In the genomic region with DNA sequence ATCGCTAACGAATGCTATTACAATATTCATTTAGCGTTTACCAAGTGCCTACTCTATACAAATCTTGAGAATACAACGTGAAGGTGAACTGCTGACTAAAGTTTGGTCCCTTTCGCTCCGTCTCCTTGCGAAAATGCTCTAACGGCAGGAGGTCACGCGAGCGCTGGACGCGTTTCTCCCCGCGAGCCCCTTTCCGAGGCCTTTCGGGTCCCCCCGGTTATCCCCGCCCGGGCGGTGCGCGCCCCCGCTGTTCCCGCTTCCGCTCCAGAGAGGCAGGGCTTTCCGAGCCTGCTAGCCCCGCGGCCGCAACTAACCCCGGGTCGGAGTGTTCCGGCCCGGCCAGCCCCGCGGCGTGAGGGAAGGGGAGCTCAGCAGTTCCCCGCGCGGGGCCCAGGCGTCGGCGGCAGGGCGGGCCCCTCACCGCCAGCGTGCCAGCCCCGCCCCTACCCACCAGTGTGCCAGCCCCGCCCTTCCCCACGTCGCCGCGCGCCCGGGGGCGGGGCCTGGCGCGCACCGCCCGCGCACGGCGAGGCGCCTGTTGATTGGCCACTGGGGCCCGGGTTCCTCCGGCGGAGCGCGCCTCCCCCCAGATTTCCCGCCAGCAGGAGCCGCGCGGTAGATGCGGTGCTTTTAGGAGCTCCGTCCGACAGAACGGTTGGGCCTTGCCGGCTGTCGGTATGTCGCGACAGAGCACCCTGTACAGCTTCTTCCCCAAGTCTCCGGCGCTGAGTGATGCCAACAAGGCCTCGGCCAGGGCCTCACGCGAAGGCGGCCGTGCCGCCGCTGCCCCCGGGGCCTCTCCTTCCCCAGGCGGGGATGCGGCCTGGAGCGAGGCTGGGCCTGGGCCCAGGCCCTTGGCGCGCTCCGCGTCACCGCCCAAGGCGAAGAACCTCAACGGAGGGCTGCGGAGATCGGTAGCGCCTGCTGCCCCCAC, we compare ENCODE assay signal across 1 cellular context.
TF ChIP-seq lines count a peak whose summit lies in the region.

MSH6 (plus strand) TSS at position 589 of the 934 bp plus-strand sequence; CDS start at position 678, 89 bp downstream.

TF ChIP-seq in K562, 482 proteins besides CTCF, POLR2A, EP300 and RAD21 (continued from another document and continues in another):
- TF ChIP-seq, protein P1, sequence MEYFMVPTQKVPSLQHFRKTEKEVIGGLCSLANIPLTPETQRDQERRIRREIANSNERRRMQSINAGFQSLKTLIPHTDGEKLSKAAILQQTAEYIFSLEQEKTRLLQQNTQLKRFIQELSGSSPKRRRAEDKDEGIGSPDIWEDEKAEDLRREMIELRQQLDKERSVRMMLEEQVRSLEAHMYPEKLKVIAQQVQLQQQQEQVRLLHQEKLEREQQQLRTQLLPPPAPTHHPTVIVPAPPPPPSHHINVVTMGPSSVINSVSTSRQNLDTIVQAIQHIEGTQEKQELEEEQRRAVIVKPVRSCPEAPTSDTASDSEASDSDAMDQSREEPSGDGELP (CRISPR knock-in tag; IDR thresholded peaks at IDR 0.05; ENCODE audit: borderline replicate concordance) = peak; percentile 59; the same call in 1 of the 2 replicates
- peak; percentile 75; the same call in 1 of the 2 replicates for TF ChIP-seq ZNF511 (CRISPR knock-in tag; IDR thresholded peaks at IDR 0.05)
- 0 out of 2 replicates have a peak, but pooled peaks have one; percentile 19 for TF ChIP-seq RREB1 (CRISPR knock-in tag; IDR thresholded peaks at IDR 0.05)
- TF ChIP-seq ELK3 (CRISPR knock-in tag; IDR thresholded peaks at IDR 0.05) = no peak
- peak; percentile 89 for TF ChIP-seq LCOR (CRISPR knock-in tag; IDR thresholded peaks at IDR 0.05)
- no peak for TF ChIP-seq ATF3 (IDR thresholded peaks at IDR 0.05)
- TF ChIP-seq ATF3 (CRISPR knock-in tag; conservative IDR thresholded peaks at IDR 0.05) = 0 out of 2 replicates have a peak, but pooled peaks have one; percentile 14
- no peak for TF ChIP-seq SMARCB1 (IDR thresholded peaks at IDR 0.05; ENCODE audit: insufficient read length, low read depth)
- 0 out of 2 replicates have a peak, but pooled peaks have one; percentile 34 for TF ChIP-seq TEAD4 (IDR thresholded peaks at IDR 0.05; ENCODE audit: low read length)
- TF ChIP-seq TEAD4 (CRISPR knock-in tag; IDR thresholded peaks at IDR 0.05; ENCODE audit: borderline replicate concordance) = no peak
- no peak for TF ChIP-seq ZNF140 (CRISPR knock-in tag; IDR thresholded peaks at IDR 0.05)
- peak in 1 of 2 experiments; percentile 75; a peak in 2 of 4 replicates for TF ChIP-seq HDAC1 (IDR thresholded peaks at IDR 0.05)
- peak; percentile 69; the same call in 1 of the 2 replicates for TF ChIP-seq BHLHE40 (IDR thresholded peaks at IDR 0.05; ENCODE audit: low read length)
- peak; percentile 75; the same call in 1 of the 2 replicates for TF ChIP-seq AFF4 (CRISPR knock-in tag; IDR thresholded peaks at IDR 0.05)
- TF ChIP-seq ZNF408 (CRISPR knock-in tag; IDR thresholded peaks at IDR 0.05; ENCODE audit: low read depth) = no peak
- no peak for TF ChIP-seq CCAR2 (IDR thresholded peaks at IDR 0.05; ENCODE audit: low read depth, low read length)
- peak; percentile 3; the same call in 1 of the 2 replicates for TF ChIP-seq USF2 (CRISPR knock-in tag; IDR thresholded peaks at IDR 0.05)
- TF ChIP-seq CTBP1 (IDR thresholded peaks at IDR 0.05; ENCODE audit: borderline replicate concordance) = peak; percentile 95
- peak; percentile 39 for TF ChIP-seq MEIS2 (IDR thresholded peaks at IDR 0.05; ENCODE audit: partially characterized antibody)
- peak; percentile 85 for TF ChIP-seq MYC (IDR thresholded peaks at IDR 0.05; ENCODE audit: low read depth, low read length)
- TF ChIP-seq MYC (CRISPR knock-in tag; IDR thresholded peaks at IDR 0.05; ENCODE audit: borderline replicate concordance, low read depth) = no peak
- TF ChIP-seq WHSC1 (IDR thresholded peaks at IDR 0.05; ENCODE audit: low read length) = no peak
- TF ChIP-seq KDM4B (IDR thresholded peaks at IDR 0.05; ENCODE audit: borderline replicate concordance in 2 of 2, low read depth in 1 of 2) = no peak
